ENCODE assay signal across 1 cellular context in the genomic region with DNA sequence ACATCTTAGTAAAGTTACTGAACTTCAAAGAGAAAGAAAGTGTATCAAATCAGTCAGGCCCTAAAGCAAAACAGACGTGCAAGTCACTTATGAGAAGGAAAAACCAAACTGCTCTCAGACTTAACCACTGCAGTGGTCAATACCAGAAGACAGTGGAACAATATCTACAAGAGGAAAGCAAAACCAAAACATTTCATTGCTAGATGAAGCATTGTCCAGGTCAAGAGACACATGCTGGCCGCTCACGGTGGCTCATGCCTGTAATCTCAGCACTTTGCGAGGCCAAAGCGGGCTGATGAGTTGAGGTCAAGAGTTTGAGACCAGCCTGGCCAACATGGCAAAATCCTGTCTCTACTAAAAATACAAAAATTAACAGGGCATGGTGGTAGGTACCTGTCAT.
TF ChIP-seq lines count a peak whose summit lies in the region.

No MANE protein-coding gene starts in this region.

TF ChIP-seq in GM12878, 131 proteins besides CTCF, POLR2A, EP300 and RAD21 (continued from another document and continues in another):
- TF ChIP-seq, protein P1, sequence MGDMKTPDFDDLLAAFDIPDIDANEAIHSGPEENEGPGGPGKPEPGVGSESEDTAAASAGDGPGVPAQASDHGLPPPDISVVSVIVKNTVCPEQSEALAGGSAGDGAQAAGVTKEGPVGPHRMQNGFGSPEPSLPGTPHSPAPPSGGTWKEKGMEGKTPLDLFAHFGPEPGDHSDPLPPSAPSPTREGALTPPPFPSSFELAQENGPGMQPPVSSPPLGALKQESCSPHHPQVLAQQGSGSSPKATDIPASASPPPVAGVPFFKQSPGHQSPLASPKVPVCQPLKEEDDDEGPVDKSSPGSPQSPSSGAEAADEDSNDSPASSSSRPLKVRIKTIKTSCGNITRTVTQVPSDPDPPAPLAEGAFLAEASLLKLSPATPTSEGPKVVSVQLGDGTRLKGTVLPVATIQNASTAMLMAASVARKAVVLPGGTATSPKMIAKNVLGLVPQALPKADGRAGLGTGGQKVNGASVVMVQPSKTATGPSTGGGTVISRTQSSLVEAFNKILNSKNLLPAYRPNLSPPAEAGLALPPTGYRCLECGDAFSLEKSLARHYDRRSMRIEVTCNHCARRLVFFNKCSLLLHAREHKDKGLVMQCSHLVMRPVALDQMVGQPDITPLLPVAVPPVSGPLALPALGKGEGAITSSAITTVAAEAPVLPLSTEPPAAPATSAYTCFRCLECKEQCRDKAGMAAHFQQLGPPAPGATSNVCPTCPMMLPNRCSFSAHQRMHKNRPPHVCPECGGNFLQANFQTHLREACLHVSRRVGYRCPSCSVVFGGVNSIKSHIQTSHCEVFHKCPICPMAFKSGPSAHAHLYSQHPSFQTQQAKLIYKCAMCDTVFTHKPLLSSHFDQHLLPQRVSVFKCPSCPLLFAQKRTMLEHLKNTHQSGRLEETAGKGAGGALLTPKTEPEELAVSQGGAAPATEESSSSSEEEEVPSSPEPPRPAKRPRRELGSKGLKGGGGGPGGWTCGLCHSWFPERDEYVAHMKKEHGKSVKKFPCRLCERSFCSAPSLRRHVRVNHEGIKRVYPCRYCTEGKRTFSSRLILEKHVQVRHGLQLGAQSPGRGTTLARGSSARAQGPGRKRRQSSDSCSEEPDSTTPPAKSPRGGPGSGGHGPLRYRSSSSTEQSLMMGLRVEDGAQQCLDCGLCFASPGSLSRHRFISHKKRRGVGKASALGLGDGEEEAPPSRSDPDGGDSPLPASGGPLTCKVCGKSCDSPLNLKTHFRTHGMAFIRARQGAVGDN (IDR thresholded peaks at IDR 0.05) = peak; percentile 78; the same call in 1 of the 2 replicates
- TF ChIP-seq PBX3 (IDR thresholded peaks at IDR 0.05; ENCODE audit: insufficient replicate concordance, low read depth, low read length) = no peak
- no peak for TF ChIP-seq ZNF274 (IDR thresholded peaks at IDR 0.05; ENCODE audit: insufficient read depth, insufficient read length)
- no peak for TF ChIP-seq HSF1 (IDR thresholded peaks at IDR 0.05; ENCODE audit: low read depth, low read length)
- no peak for TF ChIP-seq CHD2 (IDR thresholded peaks at IDR 0.05; ENCODE audit: borderline replicate concordance, low read depth, low read length)
- TF ChIP-seq, protein P2, sequence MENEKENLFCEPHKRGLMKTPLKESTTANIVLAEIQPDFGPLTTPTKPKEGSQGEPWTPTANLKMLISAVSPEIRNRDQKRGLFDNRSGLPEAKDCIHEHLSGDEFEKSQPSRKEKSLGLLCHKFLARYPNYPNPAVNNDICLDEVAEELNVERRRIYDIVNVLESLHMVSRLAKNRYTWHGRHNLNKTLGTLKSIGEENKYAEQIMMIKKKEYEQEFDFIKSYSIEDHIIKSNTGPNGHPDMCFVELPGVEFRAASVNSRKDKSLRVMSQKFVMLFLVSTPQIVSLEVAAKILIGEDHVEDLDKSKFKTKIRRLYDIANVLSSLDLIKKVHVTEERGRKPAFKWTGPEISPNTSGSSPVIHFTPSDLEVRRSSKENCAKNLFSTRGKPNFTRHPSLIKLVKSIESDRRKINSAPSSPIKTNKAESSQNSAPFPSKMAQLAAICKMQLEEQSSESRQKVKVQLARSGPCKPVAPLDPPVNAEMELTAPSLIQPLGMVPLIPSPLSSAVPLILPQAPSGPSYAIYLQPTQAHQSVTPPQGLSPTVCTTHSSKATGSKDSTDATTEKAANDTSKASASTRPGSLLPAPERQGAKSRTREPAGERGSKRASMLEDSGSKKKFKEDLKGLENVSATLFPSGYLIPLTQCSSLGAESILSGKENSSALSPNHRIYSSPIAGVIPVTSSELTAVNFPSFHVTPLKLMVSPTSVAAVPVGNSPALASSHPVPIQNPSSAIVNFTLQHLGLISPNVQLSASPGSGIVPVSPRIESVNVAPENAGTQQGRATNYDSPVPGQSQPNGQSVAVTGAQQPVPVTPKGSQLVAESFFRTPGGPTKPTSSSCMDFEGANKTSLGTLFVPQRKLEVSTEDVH (IDR thresholded peaks at IDR 0.05; ENCODE audit: low read depth, partially characterized antibody) = no peak
- TF ChIP-seq NR2C1 (IDR thresholded peaks at IDR 0.05) = no peak
- no peak for TF ChIP-seq NR2F1 (conservative IDR thresholded peaks at IDR 0.05)
- no peak for TF ChIP-seq KLF5 (IDR thresholded peaks at IDR 0.05; ENCODE audit: partially characterized antibody)
- TF ChIP-seq IKZF1 (conservative IDR thresholded peaks at IDR 0.05) = peak; percentile 32; the same call in 1 of the 2 replicates
- peak; percentile 18; the same call in 1 of the 2 replicates for TF ChIP-seq MTA2 (IDR thresholded peaks at IDR 0.05; ENCODE audit: low read depth)
- TF ChIP-seq EED (IDR thresholded peaks at IDR 0.05; ENCODE audit: low read depth) = 0 out of 2 replicates have a peak, but pooled peaks have one; percentile 39
- TF ChIP-seq CBFB (IDR thresholded peaks at IDR 0.05; ENCODE audit: low read depth) = no peak; the same call in 1 of the 2 replicates
- TF ChIP-seq ZZZ3 (IDR thresholded peaks at IDR 0.05; ENCODE audit: control insufficient read depth, insufficient read length, low read depth) = no peak
- TF ChIP-seq TCF7 (IDR thresholded peaks at IDR 0.05; ENCODE audit: borderline replicate concordance) = no peak
- TF ChIP-seq BCL11A (IDR thresholded peaks at IDR 0.05; ENCODE audit: low read depth, low read length) = peak; percentile 9; the same call in 1 of the 2 replicates
- TF ChIP-seq CREB1 (IDR thresholded peaks at IDR 0.05; ENCODE audit: low read depth) = no peak
- TF ChIP-seq MXI1 (IDR thresholded peaks at IDR 0.05; ENCODE audit: low read depth, low read length) = no peak
- TF ChIP-seq ZNF217 (IDR thresholded peaks at IDR 0.05) = no peak
- TF ChIP-seq, protein P3, sequence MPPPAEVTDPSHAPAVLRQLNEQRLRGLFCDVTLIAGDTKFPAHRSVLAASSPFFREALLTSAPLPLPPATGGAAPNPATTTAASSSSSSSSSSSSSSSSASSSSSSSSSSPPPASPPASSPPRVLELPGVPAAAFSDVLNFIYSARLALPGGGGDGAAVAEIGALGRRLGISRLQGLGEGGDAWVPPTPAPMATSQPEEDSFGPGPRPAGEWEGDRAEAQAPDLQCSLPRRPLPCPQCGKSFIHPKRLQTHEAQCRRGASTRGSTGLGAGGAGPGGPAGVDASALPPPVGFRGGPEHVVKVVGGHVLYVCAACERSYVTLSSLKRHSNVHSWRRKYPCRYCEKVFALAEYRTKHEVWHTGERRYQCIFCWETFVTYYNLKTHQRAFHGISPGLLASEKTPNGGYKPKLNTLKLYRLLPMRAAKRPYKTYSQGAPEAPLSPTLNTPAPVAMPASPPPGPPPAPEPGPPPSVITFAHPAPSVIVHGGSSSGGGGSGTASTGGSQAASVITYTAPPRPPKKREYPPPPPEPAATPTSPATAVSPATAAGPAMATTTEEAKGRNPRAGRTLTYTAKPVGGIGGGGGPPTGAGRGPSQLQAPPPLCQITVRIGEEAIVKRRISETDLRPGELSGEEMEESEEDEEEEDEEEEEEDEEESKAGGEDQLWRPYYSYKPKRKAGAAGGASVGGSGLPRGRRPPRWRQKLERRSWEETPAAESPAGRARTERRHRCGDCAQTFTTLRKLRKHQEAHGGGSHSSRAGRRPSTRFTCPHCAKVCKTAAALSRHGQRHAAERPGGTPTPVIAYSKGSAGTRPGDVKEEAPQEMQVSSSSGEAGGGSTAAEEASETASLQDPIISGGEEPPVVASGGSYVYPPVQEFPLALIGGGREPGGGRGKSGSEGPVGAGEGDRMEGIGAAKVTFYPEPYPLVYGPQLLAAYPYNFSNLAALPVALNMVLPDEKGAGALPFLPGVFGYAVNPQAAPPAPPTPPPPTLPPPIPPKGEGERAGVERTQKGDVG (CRISPR knock-in tag; IDR thresholded peaks at IDR 0.05) = no peak
- TF ChIP-seq MLLT1 (IDR thresholded peaks at IDR 0.05) = peak; percentile 85
- TF ChIP-seq ESRRA (IDR thresholded peaks at IDR 0.05; ENCODE audit: low read length) = no peak
- no peak for TF ChIP-seq ZNF592 (IDR thresholded peaks at IDR 0.05)
- no peak for TF ChIP-seq ASH2L (IDR thresholded peaks at IDR 0.05; ENCODE audit: borderline replicate concordance, low read depth)
- no peak for TF ChIP-seq FOS (IDR thresholded peaks at IDR 0.05; ENCODE audit: borderline replicate concordance, extremely low read depth, insufficient read length)
- no peak for TF ChIP-seq ZBTB40 (IDR thresholded peaks at IDR 0.05; ENCODE audit: borderline replicate concordance)
- no peak for TF ChIP-seq RBBP5 (conservative IDR thresholded peaks at IDR 0.05)
